In genomic region chr20:8602389-8603116, GRCh38 we compare ENCODE assay signal across 8 cellular contexts.
DNase-seq lines count a peak whose midpoint lies in the region; ATAC-seq and TF ChIP-seq lines count a peak whose summit lies in the region.

No MANE protein-coding gene starts in this region.

- peak overlapping the region; percentile 7 to 84 (median 76) for H3K4me3 Mint-ChIP-seq in IgD-negative memory B cell

- ATAC-seq in GM21423 (IDR thresholded peaks at IDR 0.05; ENCODE audit: unreplicated experiment), result peak; percentile 82
- ATAC-seq in esophagus mucosa, result peak; percentile 15
- ATAC-seq in upper lobe of right lung, result no peak

- H3K9me3 ChIP-seq in upper lobe of right lung (no peaks in the 10 kb centered on the region), ascending aorta (no peaks in the 10 kb centered on the region)

- H3K9me3 Mint-ChIP-seq in IgD-negative memory B cell, result peaks cover 0 to 8% (median 0%) of the 10 kb centered on the region in 3 donors

- no peak for TF ChIP-seq CTCF in upper lobe of right lung (IDR thresholded peaks at IDR 0.05)
- TF ChIP-seq CTCF in ascending aorta (IDR thresholded peaks at IDR 0.05), result no peak

- H3K4me1 ChIP-seq in upper lobe of right lung (no peaks in the 10 kb centered on the region), ascending aorta (no peaks in the 10 kb centered on the region)

- peak overlapping the region; percentile 15 for H3K4me3 ChIP-seq in upper lobe of right lung
- H3K4me3 ChIP-seq in ascending aorta, result peak overlapping the region in 1 of 2 donors; percentile 16

- H3K27me3 ChIP-seq in upper lobe of right lung (no peaks in the 10 kb centered on the region), ascending aorta (no peaks in the 10 kb centered on the region)

- peaks cover 7 to 14% (median 14%) of the 10 kb centered on the region in 3 donors for H3K4me1 Mint-ChIP-seq in IgD-negative memory B cell

- peak overlapping the region in 2 of 3 donors; percentile 7 to 96 for H3K27ac Mint-ChIP-seq in IgD-negative memory B cell

- no peaks in the 10 kb centered on the region for H3K27me3 Mint-ChIP-seq in IgD-negative memory B cell

- no peaks in the 10 kb centered on the region for H3K36me3 Mint-ChIP-seq in IgD-negative memory B cell

- H3K36me3 ChIP-seq in upper lobe of right lung, result no peaks in the 10 kb centered on the region
- H3K36me3 ChIP-seq in ascending aorta, result no peaks in the 10 kb centered on the region

- intact Hi-C loops in upper lobe of right lung (cut with DNase I) (no loop called here), ascending aorta (cut with DNase I) (no loop called here)

- no peak overlapping the region for H3K27ac ChIP-seq in upper lobe of right lung
- no peak overlapping the region for H3K27ac ChIP-seq in substantia nigra (ENCODE audit: low read depth, low read length, poor library complexity, severe bottlenecking)
- H3K27ac ChIP-seq in ascending aorta, result no peak overlapping the region

- DNase-seq in GM03348 (ENCODE audit: low spot score) (peak; percentile 33), upper lobe of right lung (no peak), substantia nigra (lab: John Stamatoyannopoulos, UW) (no peak), DMS53 (lab: John Stamatoyannopoulos, UW) (no peak), ascending aorta (ENCODE audit: low spot score in 2 of 2) (no peak)
